In the genomic region with DNA sequence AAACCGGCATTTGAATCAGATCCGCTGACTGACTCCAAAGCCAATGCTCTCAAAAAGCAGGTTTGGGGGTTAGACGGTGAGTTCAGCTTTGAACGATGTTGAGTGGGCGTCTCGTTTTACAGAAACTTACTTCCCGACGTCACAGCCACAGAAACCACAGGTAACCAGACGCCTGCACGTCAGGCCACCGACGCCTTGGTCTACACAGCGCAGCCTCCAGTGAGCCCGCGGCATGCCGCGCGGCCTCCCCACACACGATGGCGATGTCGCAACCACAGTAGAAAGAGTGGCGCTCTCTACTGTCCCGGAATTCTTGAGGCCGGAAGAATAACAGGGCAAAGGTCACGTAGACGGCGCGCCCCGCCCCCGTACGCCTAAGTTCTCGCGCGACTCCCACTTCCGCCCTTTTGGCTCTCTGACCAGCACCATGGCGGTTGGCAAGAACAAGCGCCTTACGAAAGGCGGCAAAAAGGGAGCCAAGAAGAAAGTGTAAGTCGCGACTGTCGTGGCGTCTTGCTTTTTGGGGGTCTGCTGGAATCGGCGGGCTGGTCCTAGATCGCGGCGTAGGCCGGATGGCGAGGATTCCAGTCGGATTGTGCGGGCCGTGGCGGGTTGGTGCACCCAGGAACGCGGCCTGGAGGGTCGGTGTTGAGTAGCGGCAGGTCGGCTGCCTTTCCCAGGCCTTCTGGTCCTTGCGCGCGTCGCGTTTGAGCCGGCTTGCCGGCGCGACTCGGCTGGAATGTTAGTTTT, we compare ENCODE assay signal across 8 cellular contexts. TPM values are rescaled to one million over a fixed set of nuclear protein-coding genes. Genes with fewer than 3 reads are reported as not detected.
DNase-seq lines count a peak whose midpoint lies in the region; FAIRE-seq and TF ChIP-seq lines count a peak whose summit lies in the region.

Gene RPS3A (plus strand): TSS at position 403 of the 750 bp plus-strand sequence. CDS start 25 bp downstream, at position 428.

- peaks cover 50% of the 10 kb centered on the region for H3K79me2 ChIP-seq in Loucy (ENCODE audit: insufficient read depth, low read length)

- peak; percentile 57 for FAIRE-seq in H54 (lab: Jason Lieb, UNC)

- H3K36me3 Mint-ChIP-seq in neural crest cell (ENCODE audit: low read depth) = peaks cover 33% of the 10 kb centered on the region

- TF ChIP-seq CTCF in Loucy (conservative IDR thresholded peaks at IDR 0.05; ENCODE audit: low read length) (peak; percentile 89), neural crest cell (conservative IDR thresholded peaks at IDR 0.05) (peak; percentile 82)

- peak within 1 kb of the TSS; percentile 95 for H3K9ac ChIP-seq in ES-I3 (ENCODE audit: low read depth, low read length)
- peak within 1 kb of the TSS; percentile 99 for H3K9ac ChIP-seq in Loucy (ENCODE audit: low read depth, low read length, poor library complexity, severe bottlenecking)

- no peaks in the 10 kb centered on the region for H3K9me3 ChIP-seq in ES-I3 (ENCODE audit: control insufficient read depth, insufficient read depth, low read length)
- H3K9me3 ChIP-seq in Loucy (ENCODE audit: insufficient read depth, low read depth, low read length) = no peaks in the 10 kb centered on the region

- H3K27ac Mint-ChIP-seq in neural crest cell (ENCODE audit: unreplicated experiment) = peak within 1 kb of the TSS; percentile 100

- H3K27me3 Mint-ChIP-seq in neural crest cell (ENCODE audit: low read depth) = peaks cover 5% of the 10 kb centered on the region

- H3K4me1 ChIP-seq in ES-I3 (ENCODE audit: insufficient read depth, low read length) (no peaks in the 10 kb centered on the region), Loucy (ENCODE audit: insufficient read depth, low read length, poor library complexity, severe bottlenecking) (peaks cover 19% of the 10 kb centered on the region)

- H2AFZ ChIP-seq in Loucy (ENCODE audit: low read length) = peak within 1 kb of the TSS; percentile 100

- H3K36me3 ChIP-seq in ES-I3 (ENCODE audit: insufficient read depth, low read length) (peaks cover 27% of the 10 kb centered on the region), Loucy (ENCODE audit: insufficient read depth, low read length) (peaks cover 34% of the 10 kb centered on the region)

- peaks cover 12% of the 10 kb centered on the region for H3K27me3 ChIP-seq in Loucy (ENCODE audit: insufficient read depth, low read length, poor library complexity, severe bottlenecking)

- H3K9me2 ChIP-seq in Loucy (replicated peaks; ENCODE audit: low read depth, low read length) = no peaks in the 10 kb centered on the region

- H3K4me3 ChIP-seq in Loucy (ENCODE audit: low read length, poor library complexity, severe bottlenecking) = peak within 1 kb of the TSS; percentile 93

- peak; percentile 63 for DNase-seq in H54 (ENCODE audit: insufficient read length, low spot score)
- DNase-seq in SHP77 (lab: John Stamatoyannopoulos, UW) = peak; percentile 78 to 82
- DNase-seq in activated effector memory CD4-positive, alpha-beta T cell treated with anti-CD3 and anti-CD28 coated beads, Interleukin-2, amount 50 U/mL, for 16 hours = peak; percentile 99
- peak; percentile 94 for DNase-seq in fibroblast of the conjunctiva (ENCODE audit: low read depth)
- peak; percentile 98 for DNase-seq in neural crest cell (ENCODE audit: low read depth, low spot score)
- peak; percentile 94 for DNase-seq in stromal cell of bone marrow (ENCODE audit: low read depth)

- H3F3A ChIP-seq in Loucy (ENCODE audit: low read depth) = no peaks in the 10 kb centered on the region

- peak within 1 kb of the TSS; percentile 99 for H3K4me3 Mint-ChIP-seq in neural crest cell

- H3K9me3 Mint-ChIP-seq in neural crest cell = no peaks in the 10 kb centered on the region

- peak within 1 kb of the TSS; percentile 80 for H3K4me2 ChIP-seq in Loucy (ENCODE audit: low read depth, low read length, poor library complexity, severe bottlenecking)

- peaks cover 48% of the 10 kb centered on the region for H4K20me1 ChIP-seq in Loucy (ENCODE audit: insufficient read depth, low read length, poor library complexity, severe bottlenecking)

- TF ChIP-seq POLR2A in H54 (IDR thresholded peaks at IDR 0.05; ENCODE audit: low read depth, low read length) = peak; percentile 64

- peaks cover 32% of the 10 kb centered on the region for H3K4me1 Mint-ChIP-seq in neural crest cell

RNA-seq across cellular contexts. Expression of gene RPS3A, which starts in this region (rescaled TPM):
- 2,382 and 2,466 TPM in 2 replicates for total RNA-seq in neural crest cell

Comparison
In these comparisons a context has a peak if more than half of its experiments do, and no peak if none do; other contexts are left out.
1. Peak in every context shown above with its lines: DNase-seq and H3K4me3 ChIP-seq.